Comparison of ENCODE assay signal across 16 cellular contexts in the genomic region with DNA sequence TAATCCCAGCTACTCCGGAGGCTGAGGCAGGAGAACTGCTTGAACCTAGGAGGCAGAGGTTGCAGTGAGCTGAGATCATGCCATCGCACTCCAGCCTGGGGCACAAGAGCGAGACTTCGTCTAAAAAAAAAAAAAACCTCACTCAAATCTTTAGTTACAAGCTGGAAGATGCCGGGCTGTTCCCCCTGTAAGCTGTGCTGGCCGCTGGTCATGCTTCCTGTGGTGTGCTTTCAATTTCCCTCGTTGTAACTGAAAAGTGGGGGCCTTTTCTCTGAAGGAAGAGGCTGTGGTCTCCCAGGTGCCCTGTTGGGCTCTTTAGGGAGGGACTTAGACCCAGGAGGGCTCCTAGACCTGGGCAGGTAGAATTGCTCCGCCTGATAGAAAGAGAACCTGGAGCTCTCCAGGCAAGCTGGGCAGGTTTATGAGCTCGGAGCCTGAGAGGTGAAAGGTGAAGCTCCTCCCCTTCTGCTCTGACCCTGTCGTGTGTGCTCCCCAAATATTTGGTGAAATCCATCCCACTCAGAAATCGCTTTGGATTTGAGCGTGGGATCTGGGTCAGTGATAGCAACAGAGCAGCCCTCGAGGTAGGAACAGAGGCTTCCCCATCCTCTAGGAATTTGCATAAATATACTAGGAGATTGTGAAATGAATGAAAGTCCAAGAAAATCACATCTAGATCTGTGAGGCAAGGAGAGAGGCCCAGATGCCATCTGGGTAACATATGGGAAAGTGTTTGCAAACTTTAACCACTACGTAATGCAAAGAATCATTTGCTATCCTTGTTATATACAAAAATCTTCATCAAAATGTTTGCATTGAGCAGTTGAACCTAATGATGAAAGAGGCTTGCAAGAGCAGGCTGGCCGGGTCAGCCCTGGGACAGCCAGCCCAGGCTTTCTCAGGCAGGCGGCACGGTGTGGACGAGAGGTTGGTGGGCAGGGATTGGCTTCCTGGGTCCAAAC.
DNase-seq lines count a peak whose midpoint lies in the region; TF ChIP-seq lines count a peak whose summit lies in the region.
"Had no signal": no experiment of that assay in that cellular context is flagged by ENCODE, and none has a peak within 500 bp of the region (broad histone marks: within the 10 kb centered on the region; RNA-seq: fewer than 3 reads in every experiment).

No MANE protein-coding gene starts in this region.

- peak overlapping the region in 4 of 5 donors; percentile 9 to 42 (median 24) for H3K9ac ChIP-seq in subcutaneous abdominal adipose tissue (ENCODE audit: low read length in 5 of 5)

- CTCF ChIA-PET in activated CD4-positive, alpha-beta memory T cell treated with anti-CD3 and anti-CD28 coated beads for 36 hours (lab: Charles Lee): interaction anchor here (0.5 to 1.3 kb wide), 4 partner anchors 32 to 285 kb away, joined by 3 to 9 read pairs (median 3); no protein-coding TSS in a partner anchor
- CTCF ChIA-PET in activated naive CD4-positive, alpha-beta T cell treated with anti-CD3 and anti-CD28 coated beads, Interleukin-2, amount 10 ng/mL, durations not matched to agents 7 days and 5 days (lab: Charles Lee): interaction anchor here (0.9 to 2.8 kb wide), 2 partner anchors 12 to 168 kb away, joined by 3 to 20 read pairs; no protein-coding TSS in a partner anchor

- H3K27ac ChIP-seq in adrenal gland (peak overlapping the region in 4 of 5 donors; percentile 3 to 80 (median 34)), subcutaneous abdominal adipose tissue (ENCODE audit: low read depth, low read length) (peak overlapping the region; percentile 62)

- H3K27me3 ChIP-seq in adrenal gland: no peaks in the 10 kb centered on the region
- no peaks in the 10 kb centered on the region for H3K27me3 ChIP-seq in subcutaneous abdominal adipose tissue (ENCODE audit: control insufficient read depth in 5 of 5, insufficient read depth in 4 of 5, low read length in 5 of 5)
- H3K27me3 ChIP-seq: ascending aorta, ovary had no signal

- H3K27ac Mint-ChIP-seq in activated CD4-positive, alpha-beta memory T cell treated with anti-CD3 and anti-CD28 coated beads for 36 hours: no peak overlapping the region
- no peak overlapping the region for H3K27ac Mint-ChIP-seq in activated naive CD4-positive, alpha-beta T cell treated with anti-CD3 and anti-CD28 coated beads, Interleukin-2, amount 10 ng/mL, durations not matched to agents 7 days and 5 days
- H3K27ac Mint-ChIP-seq: CD8-positive, alpha-beta T cell; memory B cell had no signal

- no peaks in the 10 kb centered on the region for H3K36me3 ChIP-seq in adrenal gland (replicated peaks in 1 of 2)
- no peaks in the 10 kb centered on the region for H3K36me3 ChIP-seq in subcutaneous abdominal adipose tissue (ENCODE audit: control insufficient read depth in 5 of 5, insufficient read depth in 5 of 5, low read length in 5 of 5)
- H3K36me3 ChIP-seq: ascending aorta, ovary had no signal

- H3K27me3 Mint-ChIP-seq in activated CD4-positive, alpha-beta memory T cell treated with anti-CD3 and anti-CD28 coated beads for 36 hours: peaks cover 11% of the 10 kb centered on the region
- peaks cover 10% of the 10 kb centered on the region for H3K27me3 Mint-ChIP-seq in activated naive CD4-positive, alpha-beta T cell treated with anti-CD3 and anti-CD28 coated beads, Interleukin-2, amount 10 ng/mL, durations not matched to agents 7 days and 5 days

- H3K4me1 Mint-ChIP-seq in activated CD4-positive, alpha-beta memory T cell treated with anti-CD3 and anti-CD28 coated beads for 36 hours (ENCODE audit: low read depth): peaks cover 10% of the 10 kb centered on the region
- H3K4me1 Mint-ChIP-seq in activated naive CD4-positive, alpha-beta T cell treated with anti-CD3 and anti-CD28 coated beads, Interleukin-2, amount 10 ng/mL, durations not matched to agents 7 days and 5 days: peaks cover 7% of the 10 kb centered on the region

- H3K36me3 Mint-ChIP-seq in activated CD4-positive, alpha-beta memory T cell treated with anti-CD3 and anti-CD28 coated beads for 36 hours: no peaks in the 10 kb centered on the region
- H3K36me3 Mint-ChIP-seq in activated naive CD4-positive, alpha-beta T cell treated with anti-CD3 and anti-CD28 coated beads, Interleukin-2, amount 10 ng/mL, durations not matched to agents 7 days and 5 days: no peaks in the 10 kb centered on the region
- H3K36me3 Mint-ChIP-seq: CD8-positive, alpha-beta T cell; memory B cell had no signal

- no peak for TF ChIP-seq CTCF in adrenal gland (IDR thresholded peaks at IDR 0.05)

- H3K4me3 Mint-ChIP-seq in activated CD4-positive, alpha-beta memory T cell treated with anti-CD3 and anti-CD28 coated beads for 36 hours: no peak overlapping the region
- no peak overlapping the region for H3K4me3 Mint-ChIP-seq in activated naive CD4-positive, alpha-beta T cell treated with anti-CD3 and anti-CD28 coated beads, Interleukin-2, amount 10 ng/mL, durations not matched to agents 7 days and 5 days
- H3K4me3 Mint-ChIP-seq: activated T-cell treated with anti-CD3 and anti-CD28 coated beads, Interleukin-2, amount 50 U/mL, for 4 hours; CD8-positive, alpha-beta T cell; memory B cell had no signal

- TF ChIP-seq POLR2A in adrenal gland (IDR thresholded peaks at IDR 0.05): no peak

- no peak overlapping the region for H3K4me3 ChIP-seq in adrenal gland
- peak overlapping the region in 1 of 5 donors; percentile 6 for H3K4me3 ChIP-seq in subcutaneous abdominal adipose tissue (ENCODE audit: low read depth in 1 of 5, low read length in 5 of 5)
- H3K4me3 ChIP-seq: ascending aorta, ovary had no signal

- peaks cover 0 to 7% of the 10 kb centered on the region in 2 donors for H3K4me1 ChIP-seq in adrenal gland (replicated peaks in 1 of 2)
- peaks cover 23 to 89% (median 41%) of the 10 kb centered on the region in 5 donors for H3K4me1 ChIP-seq in subcutaneous abdominal adipose tissue (ENCODE audit: control insufficient read depth in 5 of 5, insufficient read depth in 5 of 5, low read length in 5 of 5)
- H3K4me1 ChIP-seq: ascending aorta had no signal

- H3K9me3 ChIP-seq in adrenal gland (replicated peaks in 1 of 3): no peaks in the 10 kb centered on the region
- no peaks in the 10 kb centered on the region for H3K9me3 ChIP-seq in subcutaneous abdominal adipose tissue (ENCODE audit: control insufficient read depth in 5 of 5, low read length in 5 of 5)
- H3K9me3 ChIP-seq: ascending aorta, ovary had no signal

- WGBS in adrenal gland, 4 donors: 58 to 68% (median 64%) methylated on average over 16 to 18 of the region's 18 CpGs

- intact Hi-C loops in adrenal gland (cut with DNase I): no loop called here
- intact Hi-C loops in activated CD4-positive, alpha-beta memory T cell treated with anti-CD3 and anti-CD28 coated beads for 36 hours (cut with micrococcal nuclease): no loop called here

- DNase-seq in GM04504 (ENCODE audit: low read depth) (peak; percentile 47), adrenal gland (no peak), left kidney (ENCODE audit: low read depth, low spot score) (peak; percentile 50), NCI-H2029 (lab: John Stamatoyannopoulos, UW) (no peak)
- DNase-seq in activated CD4-positive, alpha-beta memory T cell treated with anti-CD3 and anti-CD28 coated beads for 36 hours: no peak
- no peak for DNase-seq in activated naive CD4-positive, alpha-beta T cell treated with anti-CD3 and anti-CD28 coated beads, Interleukin-2, amount 10 ng/mL, durations not matched to agents 7 days and 5 days
- DNase-seq: activated CD4-positive, alpha-beta T cell treated with anti-CD3 and anti-CD28 coated beads for 1 hour; activated T-cell treated with anti-CD3 and anti-CD28 coated beads, Interleukin-2, amount 50 U/mL, for 4 hours; CD8-positive, alpha-beta T cell; ovary; PC-3; stimulated activated CD4-positive, alpha-beta T cell treated with anti-CD3 and anti-CD28 coated beads, Interleukin-1b, Interleukin-23, amount 100 ng/mL, for 48 hours; T-helper 1 cell had no signal

- H3K9me3 Mint-ChIP-seq in activated CD4-positive, alpha-beta memory T cell treated with anti-CD3 and anti-CD28 coated beads for 36 hours: no peaks in the 10 kb centered on the region
- H3K9me3 Mint-ChIP-seq in activated naive CD4-positive, alpha-beta T cell treated with anti-CD3 and anti-CD28 coated beads, Interleukin-2, amount 10 ng/mL, durations not matched to agents 7 days and 5 days: no peaks in the 10 kb centered on the region
- H3K9me3 Mint-ChIP-seq: activated T-cell treated with anti-CD3 and anti-CD28 coated beads, Interleukin-2, amount 50 U/mL, for 4 hours; CD8-positive, alpha-beta T cell; memory B cell had no signal

- POLR2A ChIA-PET in activated CD4-positive, alpha-beta memory T cell treated with anti-CD3 and anti-CD28 coated beads for 36 hours (lab: Charles Lee): no interaction called here

Comparison
In these comparisons a context has a peak if more than half of its experiments do, and no peak if none do; other contexts are left out.
1. DNase-seq: peak in GM04504 (single experiment) and left kidney (single experiment); none in adrenal gland (0 of 7), NCI-H2029 (single experiment), activated CD4-positive, alpha-beta memory T cell treated with anti-CD3 and anti-CD28 coated beads for 36 hours (single experiment) and activated naive CD4-positive, alpha-beta T cell treated with anti-CD3 and anti-CD28 coated beads, Interleukin-2, amount 10 ng/mL, durations not matched to agents 7 days and 5 days (single experiment).